Comparison of ENCODE assay signal across 16 cellular contexts in the genomic region with DNA sequence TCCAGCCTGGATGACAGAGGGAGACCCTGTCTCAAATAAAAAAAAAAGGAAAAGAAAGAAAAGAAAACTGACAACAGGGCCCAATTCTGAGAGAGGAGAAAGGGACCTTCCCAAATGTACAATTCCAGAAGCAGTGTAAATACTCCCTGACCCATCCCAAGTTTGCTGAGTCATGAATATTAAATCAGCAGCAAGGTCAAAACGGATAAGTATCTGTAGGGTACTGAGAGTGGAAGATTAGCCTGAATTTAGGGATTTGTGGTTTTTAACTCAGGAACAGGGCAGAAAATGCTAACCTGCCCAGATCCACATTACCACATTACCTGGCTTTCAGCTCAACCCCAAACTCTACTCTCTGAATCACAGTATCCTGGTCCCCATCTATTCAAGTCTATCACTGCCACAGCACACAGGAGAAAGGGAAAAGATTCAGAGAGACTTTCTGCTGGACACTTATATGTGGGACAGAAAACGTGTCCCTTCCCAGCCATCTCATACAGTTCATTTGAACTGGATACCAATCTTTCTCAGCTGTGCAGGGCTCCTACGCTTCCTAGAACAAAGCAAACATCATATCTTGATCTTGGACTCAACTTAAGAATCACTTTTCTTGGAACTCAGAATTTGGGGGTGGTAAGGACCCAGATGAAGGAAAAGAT. TPM values are rescaled to one million over a fixed set of nuclear protein-coding genes. Genes with fewer than 3 reads are reported as not detected.
DNase-seq lines count a peak whose midpoint lies in the region; ATAC-seq and TF ChIP-seq lines count a peak whose summit lies in the region.
"Had no signal": no experiment of that assay in that cellular context is flagged by ENCODE, and none has a peak within 500 bp of the region (broad histone marks: within the 10 kb centered on the region; RNA-seq: fewer than 3 reads in every experiment).

No MANE protein-coding gene starts in this region.

- no peak overlapping the region for H3K27ac ChIP-seq in hepatocyte
- H3K27ac ChIP-seq: HL-60 had no signal

- peaks cover 10% of the 10 kb centered on the region for H3K4me1 ChIP-seq in hepatocyte (ENCODE audit: insufficient read depth)

- H3K36me3 Mint-ChIP-seq in activated T-cell treated with anti-CD3 and anti-CD28 coated beads, Interleukin-2, amount 50 U/mL, for 4 hours (ENCODE audit: insufficient read depth), result peaks cover 11% of the 10 kb centered on the region
- H3K36me3 Mint-ChIP-seq in activated T-helper 2 cell treated with anti-CD3 and anti-CD28 coated beads, Interferon-gamma antibody, Interleukin-2, Interleukin-4, amounts not matched to agents 10 μg/mL and 5 μg/mL and 100 μg/mL, durations not matched to agents 14 hours and 24 hours and 36 hours (ENCODE audit: low read depth), result peaks cover 28% of the 10 kb centered on the region
- H3K36me3 Mint-ChIP-seq in stimulated activated memory B cell treated with anti-CD40 and anti-IgM and Interleukin-4, amounts not matched to agents 10 μg/mL and 1 μg/mL and 100 μg/mL, for 72 hours, result peaks cover 22% of the 10 kb centered on the region

- H3K27me3 Mint-ChIP-seq in activated T-cell treated with anti-CD3 and anti-CD28 coated beads, Interleukin-2, amount 50 U/mL, for 4 hours (ENCODE audit: low read depth), result no peaks in the 10 kb centered on the region
- H3K27me3 Mint-ChIP-seq in activated T-helper 2 cell treated with anti-CD3 and anti-CD28 coated beads, Interferon-gamma antibody, Interleukin-2, Interleukin-4, amounts not matched to agents 10 μg/mL and 5 μg/mL and 100 μg/mL, durations not matched to agents 14 hours and 24 hours and 36 hours (ENCODE audit: low read depth), result no peaks in the 10 kb centered on the region
- H3K27me3 Mint-ChIP-seq in stimulated activated memory B cell treated with anti-CD40 and anti-IgM and Interleukin-4, amounts not matched to agents 10 μg/mL and 1 μg/mL and 100 μg/mL, for 72 hours, result no peaks in the 10 kb centered on the region
- H3K27me3 Mint-ChIP-seq: B cell had no signal

- H3K9me3 Mint-ChIP-seq in activated T-cell treated with anti-CD3 and anti-CD28 coated beads, Interleukin-2, amount 50 U/mL, for 4 hours, result no peaks in the 10 kb centered on the region
- no peaks in the 10 kb centered on the region for H3K9me3 Mint-ChIP-seq in activated T-helper 2 cell treated with anti-CD3 and anti-CD28 coated beads, Interferon-gamma antibody, Interleukin-2, Interleukin-4, amounts not matched to agents 10 μg/mL and 5 μg/mL and 100 μg/mL, durations not matched to agents 14 hours and 24 hours and 36 hours
- no peaks in the 10 kb centered on the region for H3K9me3 Mint-ChIP-seq in stimulated activated memory B cell treated with anti-CD40 and anti-IgM and Interleukin-4, amounts not matched to agents 10 μg/mL and 1 μg/mL and 100 μg/mL, for 72 hours

- ATAC-seq in activated T-cell treated with anti-CD3 and anti-CD28 coated beads, Interleukin-2, amount 50 U/mL, for 4 hours, result no peak
- ATAC-seq in stimulated activated memory B cell treated with anti-CD40 and anti-IgM and Interleukin-4, amounts not matched to agents 10 μg/mL and 1 μg/mL and 100 μg/mL, for 72 hours, result no peak
- no peak for ATAC-seq in HG03097 (IDR thresholded peaks at IDR 0.05; ENCODE audit: low FRiP score, unreplicated experiment)
- ATAC-seq: esophagus mucosa, left cardiac atrium, sciatic nerve had no signal

- intact Hi-C loops in activated T-helper 2 cell treated with anti-CD3 and anti-CD28 coated beads, Interferon-gamma antibody, Interleukin-2, Interleukin-4, amounts not matched to agents 10 μg/mL and 5 μg/mL and 100 μg/mL, durations not matched to agents 14 hours and 24 hours and 36 hours (cut with micrococcal nuclease), result no loop called here

- H3K9me2 ChIP-seq in hepatocyte (replicated peaks; ENCODE audit: insufficient read depth), result no peaks in the 10 kb centered on the region

- WGBS in hepatocyte (ENCODE audit: low lambda C conversion rate, missing lambda C conversion rate), result 63% methylated on average over 3 of the region's 3 CpGs

- peaks cover 48% of the 10 kb centered on the region for H4K20me1 ChIP-seq in hepatocyte (ENCODE audit: insufficient read depth, poor library complexity, severe bottlenecking)

- peaks cover 34% of the 10 kb centered on the region for H3K4me1 Mint-ChIP-seq in activated T-cell treated with anti-CD3 and anti-CD28 coated beads, Interleukin-2, amount 50 U/mL, for 4 hours (ENCODE audit: low read depth)
- H3K4me1 Mint-ChIP-seq in activated T-helper 2 cell treated with anti-CD3 and anti-CD28 coated beads, Interferon-gamma antibody, Interleukin-2, Interleukin-4, amounts not matched to agents 10 μg/mL and 5 μg/mL and 100 μg/mL, durations not matched to agents 14 hours and 24 hours and 36 hours (ENCODE audit: low read depth), result peaks cover 23% of the 10 kb centered on the region
- H3K4me1 Mint-ChIP-seq in stimulated activated memory B cell treated with anti-CD40 and anti-IgM and Interleukin-4, amounts not matched to agents 10 μg/mL and 1 μg/mL and 100 μg/mL, for 72 hours, result peaks cover 47% of the 10 kb centered on the region

- no peak overlapping the region for H3K27ac Mint-ChIP-seq in activated T-helper 2 cell treated with anti-CD3 and anti-CD28 coated beads, Interferon-gamma antibody, Interleukin-2, Interleukin-4, amounts not matched to agents 10 μg/mL and 5 μg/mL and 100 μg/mL, durations not matched to agents 14 hours and 24 hours and 36 hours
- H3K27ac Mint-ChIP-seq in stimulated activated memory B cell treated with anti-CD40 and anti-IgM and Interleukin-4, amounts not matched to agents 10 μg/mL and 1 μg/mL and 100 μg/mL, for 72 hours, result peak overlapping the region; percentile 62
- H3K27ac Mint-ChIP-seq: B cell had no signal

- peak overlapping the region; percentile 89 for H3K4me3 Mint-ChIP-seq in activated T-cell treated with anti-CD3 and anti-CD28 coated beads, Interleukin-2, amount 50 U/mL, for 4 hours
- H3K4me3 Mint-ChIP-seq in activated T-helper 2 cell treated with anti-CD3 and anti-CD28 coated beads, Interferon-gamma antibody, Interleukin-2, Interleukin-4, amounts not matched to agents 10 μg/mL and 5 μg/mL and 100 μg/mL, durations not matched to agents 14 hours and 24 hours and 36 hours (ENCODE audit: low read depth), result peak overlapping the region; percentile 89
- no peak overlapping the region for H3K4me3 Mint-ChIP-seq in stimulated activated memory B cell treated with anti-CD40 and anti-IgM and Interleukin-4, amounts not matched to agents 10 μg/mL and 1 μg/mL and 100 μg/mL, for 72 hours

- H3K9me3 ChIP-seq in hepatocyte (ENCODE audit: low read depth), result no peaks in the 10 kb centered on the region

- H3K79me2 ChIP-seq in hepatocyte, result peaks cover 74% of the 10 kb centered on the region

- H3K4me2 ChIP-seq in hepatocyte, result peak overlapping the region; percentile 92

- TF ChIP-seq CTCF in hepatocyte (IDR thresholded peaks at IDR 0.05; ENCODE audit: poor library complexity), result no peak

- no peak overlapping the region for H2AFZ ChIP-seq in hepatocyte

- H3K27me3 ChIP-seq in hepatocyte, result no peaks in the 10 kb centered on the region

- no peaks in the 10 kb centered on the region for H3K36me3 ChIP-seq in hepatocyte (replicated peaks; ENCODE audit: insufficient read depth, low read depth)

- DNase-seq in activated T-cell treated with anti-CD3 and anti-CD28 coated beads, Interleukin-2, amount 50 U/mL, for 4 hours, result no peak
- no peak for DNase-seq in activated T-cell treated with anti-CD3 and anti-CD28 coated beads, Interleukin-2, amount 50 U/mL, for 1 hour
- no peak for DNase-seq in activated T-helper 2 cell treated with anti-CD3 and anti-CD28 coated beads, Interferon-gamma antibody, Interleukin-2, Interleukin-4, amounts not matched to agents 10 μg/mL and 5 μg/mL and 100 μg/mL, durations not matched to agents 14 hours and 24 hours and 36 hours (ENCODE audit: low spot score)
- no peak for DNase-seq in hepatocyte (ENCODE audit: low spot score)
- DNase-seq in AG20443 (ENCODE audit: low spot score), result no peak
- DNase-seq in occipital lobe (lab: John Stamatoyannopoulos, UW), result no peak
- DNase-seq: activated gamma-delta T cell treated with Interleukin-2 at 50 U/mL for 16 hours, left cardiac atrium, NCI-H1105 treated with DMSO at 0.1 percent for 48 hours, NCI-H82 had no signal

- no peak overlapping the region for H3K4me3 ChIP-seq in hepatocyte

RNA-seq across cellular contexts. Expression of gene FXR2, which starts 2.9 kb away (rescaled TPM):
- total RNA-seq in activated T-cell treated with anti-CD3 and anti-CD28 coated beads, Interleukin-2, amount 50 U/mL, for 4 hours, result 10 to 100 TPM; 53.7 to 57.6 (median 54.2) TPM
- total RNA-seq in activated T-helper 2 cell treated with anti-CD3 and anti-CD28 coated beads, Interferon-gamma antibody, Interleukin-2, Interleukin-4, amounts not matched to agents 10 μg/mL and 5 μg/mL and 100 μg/mL, durations not matched to agents 14 hours and 24 hours and 36 hours, result 59.0 and 63.1 TPM in 2 replicates
- total RNA-seq in hepatocyte (33.0 and 33.7 TPM in 2 replicates), occipital lobe (51.9 TPM)
- 33.8 and 41.6 TPM in 2 replicates for polyA plus RNA-seq in hepatocyte

RNA-seq across cellular contexts. Expression of gene SAT2, which starts 15.9 kb away (rescaled TPM):
- 10 to 100 TPM; 14.9 to 18.1 (median 16.8) TPM for total RNA-seq in activated T-cell treated with anti-CD3 and anti-CD28 coated beads, Interleukin-2, amount 50 U/mL, for 4 hours
- 25.4 and 27.9 TPM in 2 replicates for total RNA-seq in activated T-helper 2 cell treated with anti-CD3 and anti-CD28 coated beads, Interferon-gamma antibody, Interleukin-2, Interleukin-4, amounts not matched to agents 10 μg/mL and 5 μg/mL and 100 μg/mL, durations not matched to agents 14 hours and 24 hours and 36 hours
- 114 and 130 TPM in 2 replicates for total RNA-seq in hepatocyte
- polyA plus RNA-seq in hepatocyte, result 128 and 138 TPM in 2 replicates
- 32.8 TPM for total RNA-seq in occipital lobe

RNA-seq across cellular contexts. Expression of gene SHBG, which starts 18.2 kb away (rescaled TPM):
- total RNA-seq in activated T-cell treated with anti-CD3 and anti-CD28 coated beads, Interleukin-2, amount 50 U/mL, for 4 hours, result not detected
- 0.46 TPM in 1 of 2 replicates, not detected in the other for total RNA-seq in activated T-helper 2 cell treated with anti-CD3 and anti-CD28 coated beads, Interferon-gamma antibody, Interleukin-2, Interleukin-4, amounts not matched to agents 10 μg/mL and 5 μg/mL and 100 μg/mL, durations not matched to agents 14 hours and 24 hours and 36 hours
- total RNA-seq in hepatocyte, result 6.1 and 9.0 TPM in 2 replicates
- 5.3 and 10.0 TPM in 2 replicates for polyA plus RNA-seq in hepatocyte
- total RNA-seq in occipital lobe, result not detected
- total RNA-seq: B cell had no signal

RNA-seq across cellular contexts. Expression of gene SOX15, which starts 21.9 kb away (rescaled TPM):
- total RNA-seq in activated T-cell treated with anti-CD3 and anti-CD28 coated beads, Interleukin-2, amount 50 U/mL, for 4 hours, result under 1 TPM; 0.20 to 0.38 (median 0.24) TPM
- 0.21 and 0.60 TPM in 2 replicates for total RNA-seq in activated T-helper 2 cell treated with anti-CD3 and anti-CD28 coated beads, Interferon-gamma antibody, Interleukin-2, Interleukin-4, amounts not matched to agents 10 μg/mL and 5 μg/mL and 100 μg/mL, durations not matched to agents 14 hours and 24 hours and 36 hours
- total RNA-seq in hepatocyte (0.13 and 0.44 TPM in 2 replicates), occipital lobe (0.47 TPM)
- 0.89 and 0.95 TPM in 2 replicates for polyA plus RNA-seq in hepatocyte

RNA-seq across cellular contexts. Expression of gene MPDU1, which starts 28.1 kb away (rescaled TPM):
- 100 to 1,000 TPM; 110 to 134 (median 114) TPM for total RNA-seq in activated T-cell treated with anti-CD3 and anti-CD28 coated beads, Interleukin-2, amount 50 U/mL, for 4 hours
- total RNA-seq in activated T-helper 2 cell treated with anti-CD3 and anti-CD28 coated beads, Interferon-gamma antibody, Interleukin-2, Interleukin-4, amounts not matched to agents 10 μg/mL and 5 μg/mL and 100 μg/mL, durations not matched to agents 14 hours and 24 hours and 36 hours, result 98.6 and 106 TPM in 2 replicates
- total RNA-seq in hepatocyte (201 and 234 TPM in 2 replicates), occipital lobe (34.8 TPM)
- polyA plus RNA-seq in hepatocyte, result 109 and 113 TPM in 2 replicates
